14 cellular contexts compared by ENCODE assay signal in the genomic region with DNA sequence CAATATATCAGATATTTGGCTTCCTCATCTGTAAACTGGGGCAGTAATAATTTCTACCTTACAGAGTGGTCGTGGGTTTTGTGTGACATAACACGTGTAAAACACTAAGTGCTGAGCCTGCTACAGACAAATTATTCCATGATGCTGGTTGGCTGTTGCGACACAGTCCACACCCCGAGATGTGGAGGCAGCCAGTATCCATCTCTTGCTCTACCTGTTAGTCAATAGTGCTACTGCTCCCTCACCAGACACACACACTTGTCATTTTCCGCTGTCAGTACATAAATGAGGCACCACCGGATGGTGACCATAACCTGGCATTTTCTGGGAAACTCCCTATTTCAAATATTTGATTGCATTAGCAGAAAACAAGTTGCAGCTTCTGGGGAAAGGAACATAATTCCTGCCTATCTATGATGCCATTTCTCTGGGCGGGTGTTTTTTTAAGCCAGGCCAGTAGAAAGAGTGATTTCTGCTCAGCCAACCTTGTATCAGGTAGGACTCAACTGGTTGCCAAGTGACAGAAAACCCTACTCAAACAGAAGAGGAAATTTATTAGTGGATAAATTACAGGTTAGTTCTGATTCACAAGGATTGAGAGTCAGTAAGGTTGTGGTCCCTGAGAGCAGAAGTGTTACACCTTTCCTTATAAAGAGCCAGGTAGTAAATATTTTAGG. TPM values are rescaled to one million over a fixed set of nuclear protein-coding genes. Genes with fewer than 3 reads are reported as not detected.
A peak's percentile ranks its signal among the peaks of the same experiment; 100 is the strongest.
DNase-seq lines count a peak whose midpoint lies in the region; ATAC-seq, FAIRE-seq and TF ChIP-seq lines count a peak whose summit lies in the region.
"Had no signal": no experiment of that assay in that cellular context is flagged by ENCODE, and none has a peak within 500 bp of the region (broad histone marks: within the 10 kb centered on the region; RNA-seq: fewer than 3 reads in every experiment).

No MANE protein-coding gene starts in this region.

- H4K91ac ChIP-seq in neuronal stem cell (ENCODE audit: low read depth, low read length, poor library complexity) = no peak overlapping the region

- no peaks in the 10 kb centered on the region for H3K9me3 Mint-ChIP-seq in activated CD4-positive, alpha-beta T cell treated with anti-CD3 and anti-CD28 coated beads, Interleukin-2, amount 10 ng/mL, durations not matched to agents 7 days and 5 days

- H3K4me2 ChIP-seq in neuronal stem cell (ENCODE audit: insufficient read depth, low read length, poor library complexity, severe bottlenecking) = no peak overlapping the region

- H2AFZ ChIP-seq in neuronal stem cell (ENCODE audit: low read length) = no peak overlapping the region

- no peak for FAIRE-seq in bronchial epithelial cell (lab: Jason Lieb, UNC)

- WGBS in neuronal stem cell (ENCODE audit: extremely low coverage in 2 of 2, insufficient read length in 2 of 2, insufficient replicate concordance in 1 of 2), 2 donors = no CpG with 5 or more reads among the region's 7 CpGs

- DNase-seq in activated CD4-positive, alpha-beta T cell treated with anti-CD3 and anti-CD28 coated beads for 48 hours = peak; percentile 62
- DNase-seq in activated CD4-positive, alpha-beta T cell treated with anti-CD3 and anti-CD28 coated beads, Interleukin-2, amount 10 ng/mL, durations not matched to agents 7 days and 5 days = no peak
- DNase-seq in MV-4-11 (lab: John Stamatoyannopoulos, UW) = peak; percentile 4
- peak; percentile 30 for DNase-seq in bronchial epithelial cell (ENCODE audit: low read depth)
- peak; percentile 15 for DNase-seq in stimulated activated CD4-positive, alpha-beta T cell treated with anti-CD3 and anti-CD28 coated beads, Interleukin-4, amount 100 ng/mL, for 1 hour
- DNase-seq in neuronal stem cell (ENCODE audit: low spot score) = no peak
- no peak for DNase-seq in DMS79 (lab: John Stamatoyannopoulos, UW)
- DNase-seq: DND-41, gastrocnemius medialis, left ventricle myocardium inferior, NCI-H2029 treated with DMSO at 0.1 percent for 48 hours had no signal

- H3K18ac ChIP-seq in neuronal stem cell (ENCODE audit: low read length) = no peak overlapping the region

- H2BK120ac ChIP-seq in neuronal stem cell (ENCODE audit: low read depth, low read length) = no peak overlapping the region

- H3K27me3 Mint-ChIP-seq in activated CD4-positive, alpha-beta T cell treated with anti-CD3 and anti-CD28 coated beads, Interleukin-2, amount 10 ng/mL, durations not matched to agents 7 days and 5 days = no peaks in the 10 kb centered on the region
- H3K27me3 Mint-ChIP-seq: activated naive CD8-positive, alpha-beta T cell had no signal

- no peaks in the 10 kb centered on the region for H3K36me3 Mint-ChIP-seq in activated CD4-positive, alpha-beta T cell treated with anti-CD3 and anti-CD28 coated beads, Interleukin-2, amount 10 ng/mL, durations not matched to agents 7 days and 5 days (ENCODE audit: low read depth)
- H3K36me3 Mint-ChIP-seq: activated naive CD8-positive, alpha-beta T cell had no signal

- H3K9me3 ChIP-seq in neuronal stem cell (replicated peaks in 1 of 2; ENCODE audit: control insufficient read depth in 2 of 2, insufficient read depth in 1 of 2, low read depth in 1 of 2, low read length in 2 of 2) = no peaks in the 10 kb centered on the region
- H3K9me3 ChIP-seq: gastrocnemius medialis, left ventricle myocardium inferior had no signal

- H3K27ac ChIP-seq in neuronal stem cell (replicated peaks; ENCODE audit: low read length) = no peak overlapping the region
- H3K27ac ChIP-seq: gastrocnemius medialis, left ventricle myocardium inferior had no signal

- H3K4me3 ChIP-seq in bronchial epithelial cell (ENCODE audit: low read depth, low read length) (no peak overlapping the region), neuronal stem cell (ENCODE audit: low read length in 2 of 2) (no peak overlapping the region)
- H3K4me3 ChIP-seq: gastrocnemius medialis, left ventricle myocardium inferior had no signal

- H3K4me1 Mint-ChIP-seq in activated CD4-positive, alpha-beta T cell treated with anti-CD3 and anti-CD28 coated beads, Interleukin-2, amount 10 ng/mL, durations not matched to agents 7 days and 5 days = peaks cover 6% of the 10 kb centered on the region

- no peak overlapping the region for H3K4ac ChIP-seq in neuronal stem cell (ENCODE audit: low read length)

- no peak for TF ChIP-seq CTCF in bronchial epithelial cell (IDR thresholded peaks at IDR 0.05; ENCODE audit: insufficient read depth, low read length, severe bottlenecking)

- no peak overlapping the region for H2AK5ac ChIP-seq in neuronal stem cell (ENCODE audit: low read depth, low read length)

- no peak overlapping the region for H2BK12ac ChIP-seq in neuronal stem cell (ENCODE audit: low read length)

- H3K9ac ChIP-seq in neuronal stem cell (ENCODE audit: low read depth, low read length, poor library complexity) = no peak overlapping the region

- no peaks in the 10 kb centered on the region for H3K27me3 ChIP-seq in bronchial epithelial cell (ENCODE audit: control insufficient read depth, insufficient read depth, low read length)
- H3K27me3 ChIP-seq in neuronal stem cell (ENCODE audit: control insufficient read depth in 3 of 3, insufficient read depth in 3 of 3, low read depth in 1 of 3, low read length in 3 of 3) = no peaks in the 10 kb centered on the region
- H3K27me3 ChIP-seq: gastrocnemius medialis had no signal

- CTCF ChIA-PET in activated CD4-positive, alpha-beta T cell treated with anti-CD3 and anti-CD28 coated beads, Interleukin-2, amount 10 ng/mL, durations not matched to agents 7 days and 5 days (lab: Charles Lee) = interaction anchor here (1.0 to 1.8 kb wide), 4 partner anchors 18 to 1215 kb away, joined by 4 to 6 read pairs (median 6); a partner anchor contains a TSS

- H3K4me1 ChIP-seq in neuronal stem cell (ENCODE audit: control insufficient read depth in 2 of 2, insufficient read depth in 1 of 2, low read depth in 1 of 2, low read length in 2 of 2) = no peaks in the 10 kb centered on the region
- H3K4me1 ChIP-seq: gastrocnemius medialis, left ventricle myocardium inferior had no signal

- no peak for ATAC-seq in HG03175 (IDR thresholded peaks at IDR 0.05; ENCODE audit: unreplicated experiment)
- ATAC-seq: gastrocnemius medialis, Panc1 had no signal

- no peak overlapping the region for H3K4me3 Mint-ChIP-seq in activated CD4-positive, alpha-beta T cell treated with anti-CD3 and anti-CD28 coated beads, Interleukin-2, amount 10 ng/mL, durations not matched to agents 7 days and 5 days
- H3K4me3 Mint-ChIP-seq: activated naive CD8-positive, alpha-beta T cell had no signal

- H3K79me1 ChIP-seq in neuronal stem cell (ENCODE audit: low read depth, low read length) = no peaks in the 10 kb centered on the region

- H3K27ac Mint-ChIP-seq in activated CD4-positive, alpha-beta T cell treated with anti-CD3 and anti-CD28 coated beads, Interleukin-2, amount 10 ng/mL, durations not matched to agents 7 days and 5 days = no peak overlapping the region
- H3K27ac Mint-ChIP-seq: activated naive CD8-positive, alpha-beta T cell had no signal

- no peak overlapping the region for H2BK15ac ChIP-seq in neuronal stem cell (ENCODE audit: low read length)

- no peak overlapping the region for H2BK5ac ChIP-seq in neuronal stem cell (ENCODE audit: low read length)

- no peak overlapping the region for H3K23ac ChIP-seq in neuronal stem cell (ENCODE audit: low read depth, low read length, poor library complexity)

- POLR2A ChIA-PET in activated CD4-positive, alpha-beta T cell treated with anti-CD3 and anti-CD28 coated beads, Interleukin-2, amount 10 ng/mL, durations not matched to agents 7 days and 5 days (lab: Charles Lee) = no interaction called here

- no peak overlapping the region for H3K14ac ChIP-seq in neuronal stem cell (ENCODE audit: low read length)

- H3K36me3 ChIP-seq in bronchial epithelial cell (ENCODE audit: control insufficient read depth, insufficient read depth, low read length) (no peaks in the 10 kb centered on the region), neuronal stem cell (replicated peaks in 1 of 2; ENCODE audit: control insufficient read depth in 2 of 2, insufficient read depth in 2 of 2, low read length in 2 of 2) (peaks cover 0 to 4% of the 10 kb centered on the region in 2 donors)
- H3K36me3 ChIP-seq: gastrocnemius medialis, left ventricle myocardium inferior had no signal

- H4K8ac ChIP-seq in neuronal stem cell (ENCODE audit: low read depth, low read length) = no peak overlapping the region

RNA-seq across cellular contexts. Expression of a gene that starts 24.1 kb away (rescaled TPM):
- 10 to 100 TPM; 52.8 to 54.5 TPM for total RNA-seq in activated CD4-positive, alpha-beta T cell treated with anti-CD3 and anti-CD28 coated beads, Interleukin-2, amount 10 ng/mL, durations not matched to agents 7 days and 5 days
- total RNA-seq in bronchial epithelial cell = 92.0 and 112 TPM in 2 replicates
- polyA plus RNA-seq in neuronal stem cell (2013, experiment 1 of 2) = 38.1 TPM
- 38.0 TPM for polyA plus RNA-seq in neuronal stem cell (2013, experiment 2 of 2)

Comparison
In these comparisons a context has a peak if more than half of its experiments do, and no peak if none do; other contexts are left out.
1. DNase-seq: peak in activated CD4-positive, alpha-beta T cell treated with anti-CD3 and anti-CD28 coated beads for 48 hours (single experiment), MV-4-11 (single experiment), bronchial epithelial cell (single experiment) and stimulated activated CD4-positive, alpha-beta T cell treated with anti-CD3 and anti-CD28 coated beads, Interleukin-4, amount 100 ng/mL, for 1 hour (single experiment); none in activated CD4-positive, alpha-beta T cell treated with anti-CD3 and anti-CD28 coated beads, Interleukin-2, amount 10 ng/mL, durations not matched to agents 7 days and 5 days (single experiment), neuronal stem cell (single experiment) and DMS79 (single experiment).